8 cellular contexts compared by ENCODE assay signal in the genomic region with DNA sequence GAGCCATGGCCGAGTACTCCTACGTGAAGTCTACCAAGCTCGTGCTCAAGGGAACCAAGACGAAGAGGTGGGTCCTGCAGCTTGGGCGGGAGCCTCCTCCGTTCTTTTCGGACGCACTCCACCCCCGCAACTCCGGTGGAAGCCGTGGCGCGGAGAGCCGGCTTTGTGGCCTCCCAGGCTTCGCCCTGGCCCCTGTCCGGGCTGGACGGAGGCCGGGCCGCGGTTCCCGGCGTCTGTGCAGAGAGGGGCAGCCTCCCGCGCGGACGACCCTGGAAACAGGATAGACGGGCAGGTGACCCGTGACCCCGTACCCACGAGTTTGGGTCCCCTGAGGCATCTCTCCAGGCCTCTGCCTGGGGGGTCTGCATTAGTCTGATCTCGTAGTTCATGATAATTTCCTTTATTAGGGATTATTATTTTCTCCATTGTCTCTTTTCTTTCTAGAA. TPM values are rescaled to one million over a fixed set of nuclear protein-coding genes. Genes with fewer than 3 reads are reported as not detected.
DNase-seq lines count a peak whose midpoint lies in the region; ATAC-seq and TF ChIP-seq lines count a peak whose summit lies in the region.

No MANE protein-coding gene starts in this region.

- WGBS in thyroid gland, 2 donors: 7 to 11% methylated on average over 31 of the region's 31 CpGs

- TF ChIP-seq CTCF in kidney epithelial cell (IDR thresholded peaks at IDR 0.05; ENCODE audit: insufficient read depth, low read length, poor library complexity, severe bottlenecking) (no peak), thyroid gland (IDR thresholded peaks at IDR 0.05) (no peak)

- no peaks in the 10 kb centered on the region for H3K9me3 ChIP-seq in thyroid gland

- peaks cover 4 to 14% of the 10 kb centered on the region in 2 donors for H3K4me1 ChIP-seq in thyroid gland

- no peaks in the 10 kb centered on the region for H3K27me3 ChIP-seq in kidney epithelial cell (ENCODE audit: control insufficient read depth, insufficient read depth, low read length)
- H3K27me3 ChIP-seq in thyroid gland: no peaks in the 10 kb centered on the region

- peaks cover 2% of the 10 kb centered on the region for H3K27me3 Mint-ChIP-seq in activated CD4-positive, alpha-beta T cell treated with anti-CD3 and anti-CD28 coated beads, Interleukin-2, amount 10 ng/mL, durations not matched to agents 24 days and 14 days
- H3K27me3 Mint-ChIP-seq in activated naive CD8-positive, alpha-beta T cell: no peaks in the 10 kb centered on the region

- H3K27ac Mint-ChIP-seq in activated CD4-positive, alpha-beta T cell treated with anti-CD3 and anti-CD28 coated beads, Interleukin-2, amount 10 ng/mL, durations not matched to agents 24 days and 14 days: peak overlapping the region; percentile 98
- H3K27ac Mint-ChIP-seq in activated naive CD8-positive, alpha-beta T cell: peak overlapping the region; percentile 96

- H3K9me3 Mint-ChIP-seq in activated CD4-positive, alpha-beta T cell treated with anti-CD3 and anti-CD28 coated beads, Interleukin-2, amount 10 ng/mL, durations not matched to agents 24 days and 14 days: peaks cover 23% of the 10 kb centered on the region
- peaks cover 8% of the 10 kb centered on the region for H3K9me3 Mint-ChIP-seq in activated naive CD8-positive, alpha-beta T cell (ENCODE audit: low read depth)

- no peak for DNase-seq in activated CD4-positive, alpha-beta T cell treated with anti-CD3 and anti-CD28 coated beads, Interleukin-2, amount 10 ng/mL, durations not matched to agents 24 days and 14 days
- DNase-seq in activated CD4-positive, alpha-beta T cell treated with anti-CD3 and anti-CD28 coated beads for 1 hour: no peak
- DNase-seq in kidney epithelial cell (ENCODE audit: low read depth): no peak
- no peak for DNase-seq in thyroid gland
- no peak for DNase-seq in HK-2 (ENCODE audit: unreplicated experiment)

- H3K4me3 ChIP-seq in kidney epithelial cell (ENCODE audit: low read depth, low read length) (peak overlapping the region; percentile 73), thyroid gland (replicated peaks in 1 of 3) (peak overlapping the region; percentile 63 to 99 (median 66))

- H3K36me3 ChIP-seq in kidney epithelial cell (ENCODE audit: control insufficient read depth, insufficient read depth, low read length) (no peaks in the 10 kb centered on the region), thyroid gland (no peaks in the 10 kb centered on the region)

- ATAC-seq in HG03565 (IDR thresholded peaks at IDR 0.05; ENCODE audit: unreplicated experiment): no peak
- no peak for ATAC-seq in GM21737 (IDR thresholded peaks at IDR 0.05; ENCODE audit: unreplicated experiment)

- H3K4me1 Mint-ChIP-seq in activated CD4-positive, alpha-beta T cell treated with anti-CD3 and anti-CD28 coated beads, Interleukin-2, amount 10 ng/mL, durations not matched to agents 24 days and 14 days: peaks cover 41% of the 10 kb centered on the region
- H3K4me1 Mint-ChIP-seq in activated naive CD8-positive, alpha-beta T cell (ENCODE audit: low read depth): peaks cover 54% of the 10 kb centered on the region

- peaks cover 48% of the 10 kb centered on the region for H3K36me3 Mint-ChIP-seq in activated CD4-positive, alpha-beta T cell treated with anti-CD3 and anti-CD28 coated beads, Interleukin-2, amount 10 ng/mL, durations not matched to agents 24 days and 14 days (ENCODE audit: low read depth)
- peaks cover 39% of the 10 kb centered on the region for H3K36me3 Mint-ChIP-seq in activated naive CD8-positive, alpha-beta T cell

- H3K27ac ChIP-seq in thyroid gland: peak overlapping the region; percentile 63 to 89 (median 80)

- intact Hi-C loops in activated CD4-positive, alpha-beta T cell treated with anti-CD3 and anti-CD28 coated beads, Interleukin-2, amount 10 ng/mL, durations not matched to agents 24 days and 14 days (cut with micrococcal nuclease): no loop called here
- intact Hi-C loops in thyroid gland (cut with DNase I): no loop called here

- no peak for TF ChIP-seq POLR2A in thyroid gland (IDR thresholded peaks at IDR 0.05)

- peak overlapping the region; percentile 90 for H3K4me3 Mint-ChIP-seq in activated CD4-positive, alpha-beta T cell treated with anti-CD3 and anti-CD28 coated beads, Interleukin-2, amount 10 ng/mL, durations not matched to agents 24 days and 14 days
- H3K4me3 Mint-ChIP-seq in activated naive CD8-positive, alpha-beta T cell: peak overlapping the region; percentile 98

RNA-seq across cellular contexts. Expression of a gene that starts 0.4 kb away (rescaled TPM):
- 85.2 and 92.6 TPM in 2 replicates for total RNA-seq in activated CD4-positive, alpha-beta T cell treated with anti-CD3 and anti-CD28 coated beads, Interleukin-2, amount 10 ng/mL, durations not matched to agents 24 days and 14 days
- total RNA-seq in kidney epithelial cell (37.0 and 53.7 TPM in 2 replicates), thyroid gland (10 to 100 TPM; 26.7 to 50.9 (median 35.2) TPM)
